ENCODE assay signal across 18 cellular contexts in the genomic region with DNA sequence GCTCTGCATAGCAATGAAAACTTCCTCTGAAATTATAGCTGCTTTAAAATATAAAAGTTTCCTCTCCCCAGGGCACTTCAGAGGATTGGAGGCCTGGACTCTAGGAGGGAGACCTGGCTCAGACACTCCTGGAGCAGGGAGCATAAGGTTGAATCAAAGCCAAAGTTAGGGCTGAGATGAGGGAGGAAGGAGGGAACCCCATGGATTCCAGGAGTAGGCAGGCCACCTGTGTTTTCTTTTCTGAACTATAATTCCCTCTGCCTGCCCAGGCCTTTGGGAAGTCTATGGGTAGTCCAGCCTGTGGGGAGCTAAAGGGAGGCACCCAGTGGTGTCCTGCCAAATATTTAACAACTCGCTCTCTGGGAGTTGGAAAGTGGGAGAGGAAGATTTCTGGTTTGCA.
"Had no signal": no experiment of that assay in that cellular context is flagged by ENCODE, and none has a peak within 500 bp of the region (broad histone marks: within the 10 kb centered on the region; RNA-seq: fewer than 3 reads in every experiment).

No MANE protein-coding gene starts in this region.

- H3K4me3 ChIP-seq: coronary artery, mucosa of descending colon, ovary, right atrium auricular region, sigmoid colon, skin epidermis had no signal

- H3K4me3 Mint-ChIP-seq: endodermal cell; naive thymus-derived CD8-positive, alpha-beta T cell; neural crest cell had no signal

- H3K27me3 ChIP-seq: foreskin keratinocyte, ovary, right atrium auricular region had no signal

- DNase-seq: effector CD4-positive, alpha-beta T cell; endodermal cell; erythroblast; foreskin keratinocyte; kidney glomerular epithelial cell; mucosa of descending colon; naive thymus-derived CD8-positive, alpha-beta T cell; nucleus accumbens; ovary; sigmoid colon; stimulated activated CD4-positive, alpha-beta T cell treated with anti-CD3 and anti-CD28 coated beads, Interleukin-12 subunit alpha, Interleukin-12 subunit beta, amount 100 ng/mL, for 4 hours; stimulated activated naive CD4-positive, alpha-beta T cell treated with Interleukin-2 at 50 U/mL for 16 hours; trophoblast cell had no signal

- ATAC-seq: foreskin keratinocyte; mucosa of descending colon; naive thymus-derived CD8-positive, alpha-beta T cell had no signal

- FAIRE-seq: endothelial cell of umbilical vein had no signal

- H3K9me3 ChIP-seq: mucosa of descending colon, ovary, right atrium auricular region, sigmoid colon had no signal

- H3K27ac ChIP-seq: coronary artery, foreskin keratinocyte, ovary, right atrium auricular region, sigmoid colon, skin epidermis had no signal

- H3K36me3 Mint-ChIP-seq: naive thymus-derived CD8-positive, alpha-beta T cell had no signal

- H3K9me3 Mint-ChIP-seq: endodermal cell; naive thymus-derived CD8-positive, alpha-beta T cell; neural crest cell had no signal

- H3K4me1 ChIP-seq: foreskin keratinocyte, right atrium auricular region, sigmoid colon had no signal

- H3K27ac Mint-ChIP-seq: endodermal cell; naive thymus-derived CD8-positive, alpha-beta T cell had no signal

- H3K36me3 ChIP-seq: ovary, right atrium auricular region, sigmoid colon had no signal
